13 cellular contexts compared by ENCODE assay signal in the genomic region with DNA sequence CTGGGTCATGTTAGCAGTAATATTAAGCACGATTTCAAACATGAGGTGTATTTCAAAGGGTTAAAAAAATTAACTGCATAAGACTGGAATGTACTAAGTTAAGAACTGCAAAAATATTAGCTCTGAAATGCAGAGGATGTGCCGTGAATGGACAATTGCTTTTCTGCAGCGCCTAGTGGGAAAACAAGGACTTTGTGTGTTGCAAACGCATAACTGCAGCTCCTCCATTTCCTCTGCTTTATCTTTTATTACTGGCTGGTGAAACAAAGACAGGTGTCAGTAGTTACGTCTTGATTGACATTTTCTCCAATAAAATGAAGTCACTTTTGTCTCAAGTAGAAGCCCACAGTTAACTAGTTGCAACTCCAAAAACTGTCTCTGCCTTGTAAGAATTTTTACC. TPM values are rescaled to one million over a fixed set of nuclear protein-coding genes. Genes with fewer than 3 reads are reported as not detected.
DNase-seq lines count a peak whose midpoint lies in the region; ATAC-seq and TF ChIP-seq lines count a peak whose summit lies in the region.
"Had no signal": no experiment of that assay in that cellular context is flagged by ENCODE, and none has a peak within 500 bp of the region (broad histone marks: within the 10 kb centered on the region; RNA-seq: fewer than 3 reads in every experiment).

No MANE protein-coding gene starts in this region.

- BruUV-seq in PC-9 (replicated peaks; lab: Mats Ljungman, UMichigan): no TSS peak

- H3K4me3 ChIP-seq in adipocyte (ENCODE audit: low read length) (peak overlapping the region; percentile 81), hepatocyte (peak overlapping the region; percentile 30), spleen (peak overlapping the region in 5 of 8 donors; percentile 0 to 60 (median 28)), SJCRH30 (no peak overlapping the region), PC-9 (no peak overlapping the region)
- H3K4me3 ChIP-seq: body of pancreas had no signal

- no peak for TF ChIP-seq POLR2A in spleen (IDR thresholded peaks at IDR 0.05)

- H3K79me2 ChIP-seq in hepatocyte (peaks cover 5% of the 10 kb centered on the region), PC-9 (ENCODE audit: low read depth) (no peaks in the 10 kb centered on the region)

- H3K4me1 ChIP-seq in adipocyte (ENCODE audit: control insufficient read depth, insufficient read depth, low read length): peaks cover 27% of the 10 kb centered on the region
- H3K4me1 ChIP-seq in hepatocyte (ENCODE audit: insufficient read depth): no peaks in the 10 kb centered on the region
- H3K4me1 ChIP-seq in spleen: peaks cover 8 to 42% (median 24%) of the 10 kb centered on the region in 6 donors
- H3K4me1 ChIP-seq in SJCRH30: no peaks in the 10 kb centered on the region
- peaks cover 13% of the 10 kb centered on the region; the same call in 1 of the 2 replicates for H3K4me1 ChIP-seq in PC-9 (replicated peaks; ENCODE audit: insufficient read depth)

- H4K20me1 ChIP-seq in hepatocyte (ENCODE audit: insufficient read depth, poor library complexity, severe bottlenecking) (no peaks in the 10 kb centered on the region), PC-9 (ENCODE audit: insufficient read depth) (no peaks in the 10 kb centered on the region)

- ATAC-seq in HG03095 (IDR thresholded peaks at IDR 0.05; ENCODE audit: unreplicated experiment): no peak
- ATAC-seq: body of pancreas; stimulated activated naive CD8-positive, alpha-beta T cell treated with anti-CD3 and anti-CD28 coated beads, Interleukin-15, Interleukin-2, amounts not matched to agents 100 U/mL and 50 U/mL, for 24 hours had no signal

- TF ChIP-seq CTCF in hepatocyte (IDR thresholded peaks at IDR 0.05; ENCODE audit: poor library complexity): no peak
- TF ChIP-seq CTCF in spleen (IDR thresholded peaks at IDR 0.05 in 8 of 11, conservative IDR thresholded peaks at IDR 0.05 in 3 of 11): no peak
- no peak for TF ChIP-seq CTCF in PC-9 (conservative IDR thresholded peaks at IDR 0.05)

- H3K27ac ChIP-seq in hepatocyte: no peak overlapping the region
- no peak overlapping the region for H3K27ac ChIP-seq in spleen
- H3K27ac ChIP-seq in SJCRH30: no peak overlapping the region
- no peak overlapping the region for H3K27ac ChIP-seq in PC-9
- H3K27ac ChIP-seq: body of pancreas, right lobe of liver had no signal

- CTCF ChIA-PET in PC-9 (lab: Charles Lee): no interaction called here

- H3K36me3 ChIP-seq in adipocyte (ENCODE audit: control insufficient read depth, insufficient read depth, low read length, severe bottlenecking): no peaks in the 10 kb centered on the region
- no peaks in the 10 kb centered on the region for H3K36me3 ChIP-seq in hepatocyte (replicated peaks; ENCODE audit: insufficient read depth, low read depth)
- H3K36me3 ChIP-seq in spleen: no peaks in the 10 kb centered on the region
- H3K36me3 ChIP-seq in SJCRH30: no peaks in the 10 kb centered on the region
- H3K36me3 ChIP-seq in PC-9 (ENCODE audit: low read depth): no peaks in the 10 kb centered on the region
- H3K36me3 ChIP-seq: right lobe of liver had no signal

- peak; percentile 14 for DNase-seq in NCI-H446 treated with DMSO at 0.1 percent for 48 hours (lab: John Stamatoyannopoulos, UW)
- no peak for DNase-seq in NCI-H446 (lab: John Stamatoyannopoulos, UW)
- peak; percentile 46 for DNase-seq in adipocyte (ENCODE audit: low read depth)
- no peak for DNase-seq in hepatocyte (ENCODE audit: low spot score)
- no peak for DNase-seq in spleen
- no peak for DNase-seq in SJCRH30
- DNase-seq in PC-9: no peak
- DNase-seq: body of pancreas; H9; NCI-H2171 treated with DMSO at 0.1 percent for 48 hours; right lobe of liver; stimulated activated naive CD8-positive, alpha-beta T cell treated with anti-CD3 and anti-CD28 coated beads, Interleukin-15, Interleukin-2, amounts not matched to agents 100 U/mL and 50 U/mL, for 24 hours had no signal

- peak overlapping the region; percentile 72 for H3K4me2 ChIP-seq in hepatocyte
- H3K4me2 ChIP-seq in PC-9: no peak overlapping the region

- H3K27me3 ChIP-seq in adipocyte (replicated peaks; ENCODE audit: control insufficient read depth, insufficient read depth, low read length) (no peaks in the 10 kb centered on the region), hepatocyte (no peaks in the 10 kb centered on the region), spleen (replicated peaks in 1 of 7) (no peaks in the 10 kb centered on the region), SJCRH30 (no peaks in the 10 kb centered on the region; the same call in 1 of the 2 replicates), PC-9 (ENCODE audit: insufficient read depth, low read depth) (no peaks in the 10 kb centered on the region)
- H3K27me3 ChIP-seq: body of pancreas, right lobe of liver had no signal

- 37% methylated on average over 5 of the region's 5 CpGs for WGBS in hepatocyte (ENCODE audit: low lambda C conversion rate, missing lambda C conversion rate)
- WGBS in spleen, 5 donors: 43 to 58% (median 54%) methylated on average over 5 of the region's 5 CpGs

- peak overlapping the region; percentile 37 for H3K9ac ChIP-seq in adipocyte (ENCODE audit: low read length)

- H3K9me2 ChIP-seq in hepatocyte (replicated peaks; ENCODE audit: insufficient read depth): no peaks in the 10 kb centered on the region
- no peaks in the 10 kb centered on the region for H3K9me2 ChIP-seq in PC-9 (ENCODE audit: insufficient read depth)

- H3F3A ChIP-seq in PC-9 (ENCODE audit: insufficient read depth, low read depth): no peaks in the 10 kb centered on the region

- intact Hi-C loops in spleen (cut with DNase I; ENCODE audit: low total_unique reads) (no loop called here), PC-9 (cut with micrococcal nuclease; ENCODE audit: unreplicated experiment) (loop anchor here (5.0 kb wide), 1 partner anchor 316 kb away; no protein-coding TSS in a partner anchor)

- POLR2A ChIA-PET in PC-9 (lab: Charles Lee; ENCODE audit: unreplicated experiment): no interaction called here

- H2AFZ ChIP-seq in hepatocyte: no peak overlapping the region
- H2AFZ ChIP-seq in PC-9: no peak overlapping the region

- no peaks in the 10 kb centered on the region for H3K9me3 ChIP-seq in adipocyte (ENCODE audit: control insufficient read depth, low read length)
- no peaks in the 10 kb centered on the region for H3K9me3 ChIP-seq in hepatocyte (ENCODE audit: low read depth)
- H3K9me3 ChIP-seq in spleen: no peaks in the 10 kb centered on the region
- H3K9me3 ChIP-seq in SJCRH30 (replicated peaks): no peaks in the 10 kb centered on the region
- no peaks in the 10 kb centered on the region for H3K9me3 ChIP-seq in PC-9 (ENCODE audit: insufficient read depth, low read depth)
- H3K9me3 ChIP-seq: body of pancreas, right lobe of liver had no signal

RNA-seq across cellular contexts. Expression of a gene that starts 1.7 kb away (rescaled TPM):
- total RNA-seq in hepatocyte (7.2 and 9.2 TPM in 2 replicates), spleen (1 to 10 TPM in 6 of 7 donors, under 1 TPM in 1; 0.94 to 4.6 (median 1.9) TPM), PC-9 (2021) (0.31 TPM in 1 of 2 replicates, not detected in the other)
- polyA plus RNA-seq in hepatocyte (1.2 and 3.4 TPM in 2 replicates), spleen (under 1 TPM; 0.54 to 0.85 (median 0.67) TPM)
- total RNA-seq in SJCRH30 (2014; rRNA removed; shearing (Covaris generic)): 0.20 and 0.71 TPM in 2 replicates
- total RNA-seq: H9 had no signal

Comparison
In these comparisons a context has a peak if more than half of its experiments do, and no peak if none do; other contexts are left out.
1. DNase-seq: peak in NCI-H446 treated with DMSO at 0.1 percent for 48 hours (single experiment) and adipocyte (single experiment); none in NCI-H446 (0 of 2), hepatocyte (single experiment), spleen (single experiment), SJCRH30 (0 of 2) and PC-9 (0 of 2).
2. H3K4me3 ChIP-seq: peak in adipocyte (single experiment), hepatocyte (single experiment) and spleen (5 of 8); none in SJCRH30 (single experiment) and PC-9 (single experiment).